8 cellular contexts compared by ENCODE assay signal in genomic region chr6:151390276-151391020, GRCh38. TPM values are rescaled to one million over a fixed set of nuclear protein-coding genes. Genes with fewer than 3 reads are reported as not detected.
DNase-seq lines count a peak whose midpoint lies in the region; ATAC-seq and TF ChIP-seq lines count a peak whose summit lies in the region.

No MANE protein-coding gene starts in this region.

- H3K4me1 ChIP-seq in A673 (ENCODE audit: insufficient read depth, low read length, poor library complexity, severe bottlenecking) = peaks cover 31% of the 10 kb centered on the region
- no peaks in the 10 kb centered on the region for H3K4me1 ChIP-seq in breast epithelium
- H3K4me1 ChIP-seq in iPS-20b (ENCODE audit: insufficient read depth, low read length) = peaks cover 18% of the 10 kb centered on the region; the same call in 1 of the 2 replicates

- H3K4me3 ChIP-seq in A673 (ENCODE audit: low read depth, low read length, poor library complexity, severe bottlenecking) (peak overlapping the region; percentile 97), breast epithelium (peak overlapping the region; percentile 89 to 99 (median 98)), iPS-20b (ENCODE audit: low read length) (peak overlapping the region; percentile 86; the same call in 1 of the 2 replicates), skin epidermis (peak overlapping the region; percentile 66 to 99 (median 90))

- H3K9ac ChIP-seq in iPS-20b (ENCODE audit: low read depth, low read length) = peak overlapping the region; percentile 90; the same call in 1 of the 2 replicates

- H3K36me3 ChIP-seq in A673 (ENCODE audit: insufficient read depth, low read length, poor library complexity, severe bottlenecking) (peaks cover 9% of the 10 kb centered on the region), breast epithelium (no peaks in the 10 kb centered on the region), iPS-20b (ENCODE audit: insufficient read depth, low read depth, low read length) (peaks cover 16% of the 10 kb centered on the region; the same call in 1 of the 2 replicates)

- H3K9me3 ChIP-seq in A673 (ENCODE audit: low read depth, low read length, poor library complexity, severe bottlenecking) = no peaks in the 10 kb centered on the region
- no peaks in the 10 kb centered on the region for H3K9me3 ChIP-seq in breast epithelium
- no peaks in the 10 kb centered on the region for H3K9me3 ChIP-seq in iPS-20b (ENCODE audit: insufficient read depth, low read depth, low read length)

- H3K27me3 ChIP-seq in A673 (replicated peaks; ENCODE audit: insufficient read depth, low read depth, low read length, poor library complexity) (no peaks in the 10 kb centered on the region), breast epithelium (no peaks in the 10 kb centered on the region), iPS-20b (ENCODE audit: insufficient read depth, low read length) (no peaks in the 10 kb centered on the region)

- intact Hi-C loops in A673 (cut with micrococcal nuclease; ENCODE audit: unreplicated experiment) = no loop called here
- intact Hi-C loops in breast epithelium (cut with DNase I; ENCODE audit: low total_unique reads) = no loop called here

- H3K27ac ChIP-seq in A673 (ENCODE audit: low read depth, low read length, poor library complexity, severe bottlenecking) (peak overlapping the region; percentile 99), VCaP (peak overlapping the region; percentile 99), breast epithelium (peak overlapping the region; percentile 98 to 100), iPS-20b (ENCODE audit: low read length) (no peak overlapping the region), skin epidermis (peak overlapping the region; percentile 90 to 100 (median 98))

- POLR2A ChIA-PET in A673 (lab: Charles Lee; ENCODE audit: low non-redundant PET) = no interaction called here

- no TSS peak for BruUV-seq in A673 (replicated peaks; lab: Mats Ljungman, UMichigan)

- peak; percentile 59 for TF ChIP-seq POLR2A in breast epithelium (IDR thresholded peaks at IDR 0.05)

- ATAC-seq in GM18870 (IDR thresholded peaks at IDR 0.05; ENCODE audit: unreplicated experiment) (peak; percentile 80), HG03108 (IDR thresholded peaks at IDR 0.05; ENCODE audit: unreplicated experiment) (peak; percentile 78)

- TF ChIP-seq CTCF in A673 (conservative IDR thresholded peaks at IDR 0.05; ENCODE audit: low read depth, low read length) (no peak), VCaP (conservative IDR thresholded peaks at IDR 0.05) (no peak), breast epithelium (IDR thresholded peaks at IDR 0.05) (no peak)

- CTCF ChIA-PET in A673 (lab: Charles Lee) = interaction anchor here (0.7 kb wide), 1 partner anchor 149 kb away, joined by 3 read pairs; no protein-coding TSS in a partner anchor

- DNase-seq in A673 (ENCODE audit: low spot score) = peak; percentile 100
- peak; percentile 96 for DNase-seq in NCI-H2171 treated with DMSO at 0.1 percent for 48 hours (lab: John Stamatoyannopoulos, UW)
- DNase-seq in breast epithelium (ENCODE audit: low spot score in 2 of 2) = peak; percentile 94 to 98

RNA-seq across cellular contexts. Expression of gene ZBTB2, which starts 0.9 kb away (rescaled TPM):
- total RNA-seq in A673 (2021) = 19.7 and 24.0 TPM in 2 replicates
- total RNA-seq in breast epithelium = 10 to 100 TPM in 2 of 3 donors, 1 to 10 TPM in 1; 9.9 to 20.5 (median 15.1) TPM
